ENCODE assay signal across 1 cellular context in genomic region chr1:2545754-2546514, GRCh38.
TF ChIP-seq lines count a peak whose summit lies in the region.

No MANE protein-coding gene starts in this region.

TF ChIP-seq in K562, 482 proteins besides CTCF, POLR2A, EP300 and RAD21 (continued from another document and continues in another):
- TF ChIP-seq RCOR1 (IDR thresholded peaks at IDR 0.05; ENCODE audit: borderline replicate concordance in 1 of 2, low read depth in 2 of 2, low read length in 2 of 2): no peak; a peak in 1 of 4 replicates
- no peak for TF ChIP-seq ZNF124 (CRISPR knock-in tag; IDR thresholded peaks at IDR 0.05)
- peak; percentile 50; the same call in 1 of the 2 replicates for TF ChIP-seq ZBTB7A (IDR thresholded peaks at IDR 0.05; ENCODE audit: borderline replicate concordance, control insufficient read depth, low read depth, low read length)
- no peak for TF ChIP-seq ZC3H8 (IDR thresholded peaks at IDR 0.05)
- TF ChIP-seq NEUROD1 (IDR thresholded peaks at IDR 0.05; ENCODE audit: borderline replicate concordance, low read depth, low read length, partially characterized antibody): no peak
- no peak for TF ChIP-seq FOXA3 (CRISPR knock-in tag; conservative IDR thresholded peaks at IDR 0.05 in 1 of 2, IDR thresholded peaks at IDR 0.05 in 1 of 2)
- 0 out of 4 replicates have a peak, but pooled peaks of 1 of the 2 experiments have one; percentile 38 for TF ChIP-seq TBL1XR1 (IDR thresholded peaks at IDR 0.05; ENCODE audit: low read length in 2 of 2)
- no peak for TF ChIP-seq TAF9B (IDR thresholded peaks at IDR 0.05; ENCODE audit: partially characterized antibody)
- no peak for TF ChIP-seq BRD9 (IDR thresholded peaks at IDR 0.05; ENCODE audit: low read depth, partially characterized antibody)
- TF ChIP-seq ZKSCAN1 (IDR thresholded peaks at IDR 0.05; ENCODE audit: low read depth, low read length): 0 out of 2 replicates have a peak, but pooled peaks have one; percentile 13
- no peak for TF ChIP-seq HOMEZ (CRISPR knock-in tag; IDR thresholded peaks at IDR 0.05)
- no peak for TF ChIP-seq ZNF75A (CRISPR knock-in tag; IDR thresholded peaks at IDR 0.05)
- no peak for TF ChIP-seq GABPB2 (CRISPR knock-in tag; conservative IDR thresholded peaks at IDR 0.05)
- no peak for TF ChIP-seq YBX1 (IDR thresholded peaks at IDR 0.05)
- TF ChIP-seq CBX5 (IDR thresholded peaks at IDR 0.05; ENCODE audit: borderline replicate concordance, low read depth): no peak; the same call in 1 of the 2 replicates
- TF ChIP-seq HCFC1 (IDR thresholded peaks at IDR 0.05; ENCODE audit: low read depth, low read length): 0 out of 2 replicates have a peak, but pooled peaks have one; percentile 11
- no peak; a peak in 1 of 4 replicates for TF ChIP-seq UBTF (IDR thresholded peaks at IDR 0.05; ENCODE audit: borderline replicate concordance in 1 of 2, low read depth in 2 of 2, low read length in 2 of 2)
- TF ChIP-seq CXXC5 (CRISPR knock-in tag; IDR thresholded peaks at IDR 0.05): peak; percentile 88
- no peak for TF ChIP-seq ZNF695 (CRISPR knock-in tag; IDR thresholded peaks at IDR 0.05)
- TF ChIP-seq CREB5 (CRISPR knock-in tag; IDR thresholded peaks at IDR 0.05): no peak
- TF ChIP-seq THRAP3 (IDR thresholded peaks at IDR 0.05; ENCODE audit: borderline replicate concordance): no peak
- TF ChIP-seq ERF (CRISPR knock-in tag; IDR thresholded peaks at IDR 0.05): no peak
- no peak for TF ChIP-seq HMGXB4 (CRISPR knock-in tag; IDR thresholded peaks at IDR 0.05)
- TF ChIP-seq PHF20 (IDR thresholded peaks at IDR 0.05; ENCODE audit: partially characterized antibody): peak; percentile 19
- no peak for TF ChIP-seq PTTG1 (tag; IDR thresholded peaks at IDR 0.05; ENCODE audit: low read depth)
- TF ChIP-seq HDAC8 (tag; IDR thresholded peaks at IDR 0.05): no peak
- no peak for TF ChIP-seq MED1 (CRISPR knock-in tag; IDR thresholded peaks at IDR 0.05; ENCODE audit: borderline replicate concordance)
- TF ChIP-seq ZNF79 (CRISPR knock-in tag; IDR thresholded peaks at IDR 0.05; ENCODE audit: low read depth): no peak
- no peak for TF ChIP-seq ZNF764 (CRISPR knock-in tag; IDR thresholded peaks at IDR 0.05; ENCODE audit: low read depth)
- TF ChIP-seq TCF3 (CRISPR knock-in tag; IDR thresholded peaks at IDR 0.05): no peak
- TF ChIP-seq MECOM (CRISPR knock-in tag; IDR thresholded peaks at IDR 0.05): no peak
- TF ChIP-seq FOSL1 (tag; conservative IDR thresholded peaks at IDR 0.05): no peak
- peak; percentile 97 for TF ChIP-seq ZFP36 (IDR thresholded peaks at IDR 0.05; ENCODE audit: low read depth, low read length, partially characterized antibody)
- TF ChIP-seq ZNF407 (IDR thresholded peaks at IDR 0.05; ENCODE audit: low read depth): no peak
- TF ChIP-seq GATA2 (CRISPR knock-in tag; IDR thresholded peaks at IDR 0.05): no peak
- TF ChIP-seq STAT5A (IDR thresholded peaks at IDR 0.05; ENCODE audit: borderline replicate concordance, low read length): no peak
- no peak for TF ChIP-seq FOXK1 (CRISPR knock-in tag; IDR thresholded peaks at IDR 0.05; ENCODE audit: borderline replicate concordance)
- no peak for TF ChIP-seq CHD1 (IDR thresholded peaks at IDR 0.05; ENCODE audit: low read length)
- no peak for TF ChIP-seq THRB (CRISPR knock-in tag; conservative IDR thresholded peaks at IDR 0.05)
- peak; percentile 94 for TF ChIP-seq USF1 (CRISPR knock-in tag; IDR thresholded peaks at IDR 0.05)
- no peak for TF ChIP-seq CHAMP1 (IDR thresholded peaks at IDR 0.05)
